ENCODE assay signal across 1 cellular context in genomic region chr17:81302861-81303326, GRCh38.
TF ChIP-seq lines count a peak whose summit lies in the region.

No MANE protein-coding gene starts in this region.

TF ChIP-seq in WTC11, 78 proteins besides CTCF, POLR2A, EP300 and RAD21 (continued from another document):
- TF ChIP-seq ZNF532 (CRISPR knock-in tag; IDR thresholded peaks at IDR 0.05; ENCODE audit: borderline replicate concordance) (no peak), NFATC4 (CRISPR knock-in tag; IDR thresholded peaks at IDR 0.05) (no peak), AR (CRISPR knock-in tag; IDR thresholded peaks at IDR 0.05) (no peak)
TF ChIP-seq in WTC11: peak in this region for 0.
